In genomic region chr20:60057866-60058807, GRCh38 we compare ENCODE assay signal across 8 cellular contexts.
DNase-seq lines count a peak whose midpoint lies in the region; ATAC-seq and TF ChIP-seq lines count a peak whose summit lies in the region.

No MANE protein-coding gene starts in this region.

- DNase-seq in AG04450 (ENCODE audit: low read depth, low spot score) (no peak), NOMO-1 treated with dmso at 0.1 percent for 144 hours (lab: John Stamatoyannopoulos, UW; ENCODE audit: unreplicated experiment) (peak; percentile 95), adrenal gland (peak in 4 of 7 donors; percentile 40 to 86 (median 42)), left kidney (ENCODE audit: low read depth, low spot score) (peak; percentile 93), GOT3 (lab: John Stamatoyannopoulos, UW) (no peak)
- peak; percentile 3 for DNase-seq in stimulated activated naive CD4-positive, alpha-beta T cell treated with Interleukin-2 at 50 U/mL for 16 hours (lab: John Stamatoyannopoulos, UW)

- TF ChIP-seq CTCF in AG04450 (IDR thresholded peaks at IDR 0.05; ENCODE audit: low read depth, low read length) (no peak), adrenal gland (IDR thresholded peaks at IDR 0.05) (no peak)

- peak; percentile 29 for ATAC-seq in HG02981 (IDR thresholded peaks at IDR 0.05; ENCODE audit: unreplicated experiment)
- ATAC-seq in HG03196 (IDR thresholded peaks at IDR 0.05; ENCODE audit: unreplicated experiment) = no peak

- intact Hi-C loops in adrenal gland (cut with DNase I) = no loop called here

- no peak for TF ChIP-seq POLR2A in adrenal gland (IDR thresholded peaks at IDR 0.05)

- H3K27me3 ChIP-seq in AG04450 (ENCODE audit: control insufficient read depth, insufficient read depth, low read length) (peaks cover 4% of the 10 kb centered on the region), adrenal gland (no peaks in the 10 kb centered on the region)

- H3K9me3 ChIP-seq in AG04450 (ENCODE audit: control insufficient read depth, insufficient read depth, low read length) (no peaks in the 10 kb centered on the region; the same call in 1 of the 2 replicates), adrenal gland (replicated peaks in 1 of 3) (no peaks in the 10 kb centered on the region)

- peak overlapping the region; percentile 31 for H3K27ac ChIP-seq in AG04450 (ENCODE audit: low read depth, low read length)
- peak overlapping the region in 2 of 5 donors; percentile 62 to 69 for H3K27ac ChIP-seq in adrenal gland

- POLR2A ChIA-PET in AG04450 (lab: Yijun Ruan, JAX) = interaction anchor here (0.6 to 1.1 kb wide), 2 partner anchors 95 to 118 kb away, joined by 3 to 4 read pairs; partner anchors contain the start of genes FAM217B and PPP1R3D

- no peaks in the 10 kb centered on the region for H3K36me3 ChIP-seq in adrenal gland (replicated peaks in 1 of 2)

- CTCF ChIA-PET in AG04450 (lab: Charles Lee) = interaction anchor here (0.6 to 3.6 kb wide), 35 partner anchors 8 to 1294 kb away, joined by 3 to 31 read pairs (median 4); partner anchors contain the start of genes FAM217B and PPP1R3D

- no peak overlapping the region for H3K4me3 ChIP-seq in AG04450 (ENCODE audit: low read depth, low read length)
- no peak overlapping the region for H3K4me3 ChIP-seq in adrenal gland

- WGBS in adrenal gland, 4 donors = 49 to 60% (median 60%) methylated on average over 17 to 20 of the region's 20 CpGs

- H3K4me1 ChIP-seq in adrenal gland (replicated peaks in 1 of 2) = peaks cover 0 to 9% of the 10 kb centered on the region in 2 donors

Comparison
In these comparisons a context has a peak if more than half of its experiments do, and no peak if none do; other contexts are left out.
1. DNase-seq: peak in NOMO-1 treated with dmso at 0.1 percent for 144 hours (single experiment), adrenal gland (4 of 7), left kidney (single experiment) and stimulated activated naive CD4-positive, alpha-beta T cell treated with Interleukin-2 at 50 U/mL for 16 hours (single experiment); none in AG04450 (single experiment) and GOT3 (single experiment).